ENCODE assay signal across 8 cellular contexts in genomic region chr15:52040167-52040900, GRCh38. TPM values are rescaled to one million over a fixed set of nuclear protein-coding genes. Genes with fewer than 3 reads are reported as not detected.
DNase-seq lines count a peak whose midpoint lies in the region; ATAC-seq and TF ChIP-seq lines count a peak whose summit lies in the region.

No MANE protein-coding gene starts in this region.

- POLR2A ChIA-PET in MCF 10A (lab: Yijun Ruan, JAX): interaction anchor here (0.6 to 4.5 kb wide), 11 partner anchors 8 to 197 kb away, joined by 3 to 36 read pairs (median 5); partner anchors contain the start of gene LEO1
- POLR2A ChIA-PET in activated naive CD8-positive, alpha-beta T cell treated with anti-CD3 and anti-CD28 coated beads, Interleukin-2, amount 10 ng/mL, durations not matched to agents 7 days and 5 days (lab: Charles Lee): interaction anchor here (1.4 kb wide), 1 partner anchor 69 kb away, joined by 3 read pairs; the partner anchor contains the start of gene LEO1

- H2AFZ ChIP-seq in mammary epithelial cell (ENCODE audit: low read depth, low read length): no peak overlapping the region

- H3K4me1 ChIP-seq in mammary epithelial cell (ENCODE audit: insufficient read depth, low read length) (peaks cover 19% of the 10 kb centered on the region), uterus (peaks cover 0 to 6% of the 10 kb centered on the region in 2 donors), ascending aorta (peaks cover 0 to 11% of the 10 kb centered on the region in 2 donors)

- H3K27me3 ChIP-seq in mammary epithelial cell (ENCODE audit: insufficient read depth, low read length) (no peaks in the 10 kb centered on the region), layer of hippocampus (ENCODE audit: control insufficient read depth, insufficient read depth, low read length) (no peaks in the 10 kb centered on the region), uterus (no peaks in the 10 kb centered on the region), ascending aorta (no peaks in the 10 kb centered on the region)

- H3K27ac ChIP-seq in mammary epithelial cell (ENCODE audit: insufficient read depth, low read depth, low read length) (no peak overlapping the region), layer of hippocampus (ENCODE audit: low read depth, low read length) (peak overlapping the region; percentile 59), uterus (peak overlapping the region; percentile 2 to 52), ascending aorta (no peak overlapping the region)

- intact Hi-C loops in MCF 10A (cut with micrococcal nuclease): no loop called here
- intact Hi-C loops in mammary epithelial cell (cut with micrococcal nuclease): no loop called here
- intact Hi-C loops in uterus (cut with DNase I; ENCODE audit: low total_unique reads): no loop called here
- intact Hi-C loops in ascending aorta (cut with DNase I): no loop called here

- H3K4me1 Mint-ChIP-seq in MCF 10A (ENCODE audit: insufficient read depth, unreplicated experiment): peaks cover 41% of the 10 kb centered on the region
- H3K4me1 Mint-ChIP-seq in activated naive CD8-positive, alpha-beta T cell treated with anti-CD3 and anti-CD28 coated beads, Interleukin-2, amount 10 ng/mL, durations not matched to agents 7 days and 5 days: peaks cover 23% of the 10 kb centered on the region

- dilution Hi-C loops in mammary epithelial cell (cut with HindIII; ENCODE audit: low sequenced_read_pairs): no loop called here

- DNase-seq in MCF 10A (ENCODE audit: unreplicated experiment) (no peak), mammary epithelial cell (no peak), uterus (no peak), SHP77 (lab: John Stamatoyannopoulos, UW) (no peak), NCI-H82 (lab: John Stamatoyannopoulos, UW) (no peak), ascending aorta (ENCODE audit: low spot score in 2 of 2) (no peak)
- DNase-seq in activated naive CD8-positive, alpha-beta T cell treated with anti-CD3 and anti-CD28 coated beads, Interleukin-2, amount 10 ng/mL, durations not matched to agents 7 days and 5 days: no peak

- H3K9me3 ChIP-seq in mammary epithelial cell (replicated peaks; ENCODE audit: insufficient read depth, low read length) (no peaks in the 10 kb centered on the region), uterus (no peaks in the 10 kb centered on the region), ascending aorta (no peaks in the 10 kb centered on the region)

- no peak for TF ChIP-seq CTCF in MCF 10A (IDR thresholded peaks at IDR 0.05; ENCODE audit: unreplicated experiment)
- TF ChIP-seq CTCF in mammary epithelial cell (conservative IDR thresholded peaks at IDR 0.05 in 1 of 2, IDR thresholded peaks at IDR 0.05 in 1 of 2; ENCODE audit: extremely low read depth in 1 of 2, insufficient read depth in 1 of 2, low read depth in 1 of 2, low read length in 2 of 2): no peak
- no peak for TF ChIP-seq CTCF in uterus (IDR thresholded peaks at IDR 0.05)
- TF ChIP-seq CTCF in ascending aorta (IDR thresholded peaks at IDR 0.05): no peak

- H3K27ac Mint-ChIP-seq in MCF 10A (ENCODE audit: low read depth, unreplicated experiment): peak overlapping the region; percentile 77
- peak overlapping the region; percentile 11 for H3K27ac Mint-ChIP-seq in activated naive CD8-positive, alpha-beta T cell treated with anti-CD3 and anti-CD28 coated beads, Interleukin-2, amount 10 ng/mL, durations not matched to agents 7 days and 5 days

- no peak for ATAC-seq in activated naive CD8-positive, alpha-beta T cell treated with anti-CD3 and anti-CD28 coated beads, Interleukin-2, amount 10 ng/mL, durations not matched to agents 7 days and 5 days (ENCODE audit: low read depth)

- H3K9me3 Mint-ChIP-seq in MCF 10A (ENCODE audit: unreplicated experiment): no peaks in the 10 kb centered on the region
- no peaks in the 10 kb centered on the region for H3K9me3 Mint-ChIP-seq in activated naive CD8-positive, alpha-beta T cell treated with anti-CD3 and anti-CD28 coated beads, Interleukin-2, amount 10 ng/mL, durations not matched to agents 7 days and 5 days

- no peak overlapping the region for H3K9ac ChIP-seq in mammary epithelial cell (ENCODE audit: insufficient read depth, low read length)

- WGBS in mammary epithelial cell (ENCODE audit: low coverage, missing lambda C conversion rate): 56% methylated on average over 1 of the region's 1 CpG

- H3K36me3 ChIP-seq in mammary epithelial cell (ENCODE audit: insufficient read depth, low read length): peaks cover 2% of the 10 kb centered on the region
- no peaks in the 10 kb centered on the region for H3K36me3 ChIP-seq in uterus
- no peaks in the 10 kb centered on the region for H3K36me3 ChIP-seq in ascending aorta

- no peaks in the 10 kb centered on the region for H4K20me1 ChIP-seq in mammary epithelial cell (ENCODE audit: insufficient read depth, low read length)

- no TSS peak for BruUV-seq in MCF 10A (replicated peaks; lab: Mats Ljungman, UMichigan)
- no TSS peak for BruUV-seq in mammary epithelial cell (replicated peaks; lab: Mats Ljungman, UMichigan)

- no peak overlapping the region for H3K4me3 Mint-ChIP-seq in MCF 10A (ENCODE audit: unreplicated experiment)
- no peak overlapping the region for H3K4me3 Mint-ChIP-seq in activated naive CD8-positive, alpha-beta T cell treated with anti-CD3 and anti-CD28 coated beads, Interleukin-2, amount 10 ng/mL, durations not matched to agents 7 days and 5 days

- peaks cover 100% of the 10 kb centered on the region for H3K79me2 ChIP-seq in mammary epithelial cell (ENCODE audit: insufficient read depth, low read length)

- no peak overlapping the region for H3K4me3 ChIP-seq in mammary epithelial cell (replicated peaks in 1 of 3; ENCODE audit: insufficient read depth in 1 of 3, low read depth in 2 of 3, low read length in 3 of 3)
- H3K4me3 ChIP-seq in uterus: no peak overlapping the region
- no peak overlapping the region for H3K4me3 ChIP-seq in ascending aorta

- TF ChIP-seq POLR2A in uterus (IDR thresholded peaks at IDR 0.05): no peak

- peaks cover 42% of the 10 kb centered on the region for H3K36me3 Mint-ChIP-seq in MCF 10A (ENCODE audit: insufficient read depth, unreplicated experiment)
- peaks cover 8% of the 10 kb centered on the region for H3K36me3 Mint-ChIP-seq in activated naive CD8-positive, alpha-beta T cell treated with anti-CD3 and anti-CD28 coated beads, Interleukin-2, amount 10 ng/mL, durations not matched to agents 7 days and 5 days

- H3K4me2 ChIP-seq in mammary epithelial cell (ENCODE audit: insufficient read depth, low read depth, low read length): no peak overlapping the region

- no peaks in the 10 kb centered on the region for H3K27me3 Mint-ChIP-seq in MCF 10A (ENCODE audit: insufficient read depth, unreplicated experiment)
- no peaks in the 10 kb centered on the region for H3K27me3 Mint-ChIP-seq in activated naive CD8-positive, alpha-beta T cell treated with anti-CD3 and anti-CD28 coated beads, Interleukin-2, amount 10 ng/mL, durations not matched to agents 7 days and 5 days

- CTCF ChIA-PET in MCF 10A (lab: Yijun Ruan, JAX) (interaction anchor here (0.6 to 1.9 kb wide), 2 partner anchors 40 to 284 kb away, joined by 3 to 6 read pairs; no protein-coding TSS in a partner anchor), mammary epithelial cell (lab: Charles Lee; ENCODE audit: low non-redundant PET) (no interaction called here)

- in situ Hi-C loops in mammary epithelial cell (cut with MboI; ENCODE audit: low sequenced_read_pairs in 2 of 2): no loop called here

RNA-seq across cellular contexts. Expression of gene MAPK6, which starts 21.3 kb away (rescaled TPM):
- total RNA-seq in MCF 10A (2022): 106 and 114 TPM in 2 replicates
- 100 to 1,000 TPM in 1 of 2 donors, 10 to 100 TPM in 1; 99.9 to 105 TPM for total RNA-seq in mammary epithelial cell
- 42.5 TPM for polyA plus RNA-seq in mammary epithelial cell
- 76.9 TPM for polyA minus RNA-seq in mammary epithelial cell
- total RNA-seq in activated naive CD8-positive, alpha-beta T cell treated with anti-CD3 and anti-CD28 coated beads, Interleukin-2, amount 10 ng/mL, durations not matched to agents 7 days and 5 days: 10 to 100 TPM; 21.3 to 25.5 TPM
- 10 to 100 TPM; 11.5 to 47.1 (median 30.0) TPM for total RNA-seq in uterus
- 32.1 TPM for total RNA-seq in ascending aorta

Comparison
In these comparisons a context has a peak if more than half of its experiments do, and no peak if none do; other contexts are left out.
1. H3K27ac ChIP-seq: peak in layer of hippocampus (single experiment) and uterus (2 of 2); none in mammary epithelial cell (single experiment) and ascending aorta (0 of 2).